ENCODE assay signal across 22 cellular contexts in genomic region chr5:119751734-119752094, GRCh38.
"Had no signal": no experiment of that assay in that cellular context is flagged by ENCODE, and none has a peak within 500 bp of the region (broad histone marks: within the 10 kb centered on the region; RNA-seq: fewer than 3 reads in every experiment).

No MANE protein-coding gene starts in this region.

- H3K27me3 Mint-ChIP-seq: dendritic cell treated with granulocyte-macrophage colony-stimulating factor and Interleukin-4, amounts not matched to agents 40 ng/mL and 50 ng/mL, for 4 days had no signal

- H3K4me1 Mint-ChIP-seq: mesothelial cell of epicardium; naive B cell; naive thymus-derived CD8-positive, alpha-beta T cell had no signal

- H3K4me3 Mint-ChIP-seq: dendritic cell treated with granulocyte-macrophage colony-stimulating factor and Interleukin-4, amounts not matched to agents 40 ng/mL and 50 ng/mL, for 4 days; effector memory CD8-positive, alpha-beta T cell; endodermal cell; mesothelial cell of epicardium; naive B cell; naive thymus-derived CD8-positive, alpha-beta T cell had no signal

- H3K27ac Mint-ChIP-seq: dendritic cell treated with granulocyte-macrophage colony-stimulating factor and Interleukin-4, amounts not matched to agents 40 ng/mL and 50 ng/mL, for 4 days; effector memory CD8-positive, alpha-beta T cell; endodermal cell; mesothelial cell of epicardium had no signal

- H3K27ac ChIP-seq: colonic mucosa, esophagus muscularis mucosa, gastrocnemius medialis, heart right ventricle, left lung, lower lobe of right lung had no signal

- DNase-seq: colonic mucosa; cortex of kidney; effector CD8-positive, alpha-beta T cell; effector memory CD8-positive, alpha-beta T cell; endodermal cell; foreskin melanocyte; gastrocnemius medialis; glutamatergic neuron; head of caudate nucleus; heart right ventricle; hippocampal formation; left cardiac atrium; left ventricle myocardium superior; lower lobe of right lung; mesenchymal stem cell; mucosa of descending colon; naive B cell; naive thymus-derived CD8-positive, alpha-beta T cell had no signal

- H3K36me3 Mint-ChIP-seq: mesothelial cell of epicardium; naive B cell; naive thymus-derived CD8-positive, alpha-beta T cell had no signal
